34 cellular contexts compared by ENCODE assay signal in genomic region chr19:32890326-32890725, GRCh38. TPM values are rescaled to one million over a fixed set of nuclear protein-coding genes. Genes with fewer than 3 reads are reported as not detected.
"Had no signal": no experiment of that assay in that cellular context is flagged by ENCODE, and none has a peak within 500 bp of the region (broad histone marks: within the 10 kb centered on the region; RNA-seq: fewer than 3 reads in every experiment).

No MANE protein-coding gene starts in this region.

- H3K27me3 ChIP-seq: ascending aorta, cardiac muscle cell had no signal

- ATAC-seq: activated CD4-positive, CD25-positive, alpha-beta regulatory T cell treated with anti-CD3 and anti-CD28 coated beads, Interleukin-2, amount 50 U/mL, for 24 hours; activated CD8-positive, alpha-beta memory T cell treated with anti-CD3 and anti-CD28 coated beads, Interleukin-2, amount 10 ng/mL, durations not matched to agents 7 days and 5 days; activated CD8-positive, alpha-beta T cell treated with anti-CD3 and anti-CD28 coated beads for 36 hours; activated naive CD8-positive, alpha-beta T cell treated with anti-CD3 and anti-CD28 coated beads, Interleukin-2, amount 50 U/mL, for 24 hours had no signal

- H3K4me1 Mint-ChIP-seq: activated naive CD4-positive, alpha-beta T cell treated with anti-CD3 and anti-CD28 coated beads, Interleukin-2, amount 10 ng/mL, durations not matched to agents 7 days and 5 days; activated naive CD4-positive, alpha-beta T cell treated with anti-CD3 and anti-CD28 coated beads, Interleukin-2, amount 50 U/mL, for 24 hours; brain; central memory CD8-positive, alpha-beta T cell had no signal

- H3K36me3 ChIP-seq: cardiac muscle cell had no signal

- H3K27ac ChIP-seq: ascending aorta, cardiac muscle cell, VCaP had no signal

- H3K27me3 Mint-ChIP-seq: activated CD4-positive, alpha-beta memory T cell treated with anti-CD3 and anti-CD28 coated beads for 36 hours; activated CD4-positive, alpha-beta T cell treated with anti-CD3 and anti-CD28 coated beads, Interleukin-2, amount 10 ng/mL, durations not matched to agents 24 days and 14 days; activated CD8-positive, alpha-beta memory T cell treated with anti-CD3 and anti-CD28 coated beads, Interleukin-2, amount 10 ng/mL, durations not matched to agents 7 days and 5 days; activated CD8-positive, alpha-beta T cell treated with anti-CD3 and anti-CD28 coated beads for 36 hours; activated naive CD4-positive, alpha-beta T cell treated with anti-CD3 and anti-CD28 coated beads, Interleukin-2, amount 10 ng/mL, durations not matched to agents 7 days and 5 days; activated naive CD4-positive, alpha-beta T cell treated with anti-CD3 and anti-CD28 coated beads, Interleukin-2, amount 50 U/mL, for 24 hours; activated naive CD8-positive, alpha-beta T cell; activated naive CD8-positive, alpha-beta T cell treated with anti-CD3 and anti-CD28 coated beads, Interleukin-2, amount 10 ng/mL, durations not matched to agents 7 days and 5 days; activated naive CD8-positive, alpha-beta T cell treated with anti-CD3 and anti-CD28 coated beads, Interleukin-2, amount 50 U/mL, for 24 hours; activated T-cell treated with anti-CD3 and anti-CD28 coated beads, Interleukin-2, amount 50 U/mL, for 24 hours; brain; central memory CD8-positive, alpha-beta T cell had no signal

- H3K4me3 Mint-ChIP-seq: activated CD4-positive, alpha-beta memory T cell treated with anti-CD3 and anti-CD28 coated beads for 36 hours; activated CD4-positive, alpha-beta T cell treated with anti-CD3 and anti-CD28 coated beads, Interleukin-2, amount 10 ng/mL, durations not matched to agents 24 days and 14 days; activated CD8-positive, alpha-beta memory T cell treated with anti-CD3 and anti-CD28 coated beads, Interleukin-2, amount 10 ng/mL, durations not matched to agents 7 days and 5 days; activated CD8-positive, alpha-beta T cell treated with anti-CD3 and anti-CD28 coated beads for 36 hours; activated naive CD4-positive, alpha-beta T cell treated with anti-CD3 and anti-CD28 coated beads, Interleukin-2, amount 10 ng/mL, durations not matched to agents 7 days and 5 days; activated naive CD4-positive, alpha-beta T cell treated with anti-CD3 and anti-CD28 coated beads, Interleukin-2, amount 50 U/mL, for 24 hours; activated naive CD8-positive, alpha-beta T cell; activated naive CD8-positive, alpha-beta T cell treated with anti-CD3 and anti-CD28 coated beads, Interleukin-2, amount 10 ng/mL, durations not matched to agents 7 days and 5 days; activated naive CD8-positive, alpha-beta T cell treated with anti-CD3 and anti-CD28 coated beads, Interleukin-2, amount 50 U/mL, for 24 hours; activated T-cell treated with anti-CD3 and anti-CD28 coated beads, Interleukin-2, amount 50 U/mL, for 24 hours; brain; central memory CD8-positive, alpha-beta T cell; T-helper 1 cell treated with Interleukin-12 subunit alpha and Interleukin-12 subunit beta and Interleukin-4 antibody, amounts not matched to agents 30 μg/mL and 1 μg/mL, for 36 hours; T-helper 2 cell treated with Interferon-gamma antibody and Interleukin-4, amounts not matched to agents 5 μg/mL and 100 μg/mL, for 36 hours had no signal

- DNase-seq: activated CD4-positive, alpha-beta memory T cell treated with anti-CD3 and anti-CD28 coated beads for 36 hours; activated CD4-positive, alpha-beta T cell treated with anti-CD3 and anti-CD28 coated beads for 4 hours; activated CD4-positive, alpha-beta T cell treated with anti-CD3 and anti-CD28 coated beads, Interleukin-2, amount 10 ng/mL, durations not matched to agents 24 days and 14 days; activated CD4-positive, alpha-beta T cell treated with anti-CD3 and anti-CD28 coated beads, Interleukin-2, amount 50 U/mL, for 1 hour; activated CD4-positive, alpha-beta T cell treated with anti-CD3 and anti-CD28 coated beads, Interleukin-2, amount 50 U/mL, for 4 hours; activated CD4-positive, CD25-positive, alpha-beta regulatory T cell; activated CD8-positive, alpha-beta memory T cell treated with anti-CD3 and anti-CD28 coated beads, Interleukin-2, amount 10 ng/mL, durations not matched to agents 7 days and 5 days; activated CD8-positive, alpha-beta T cell treated with anti-CD3 and anti-CD28 coated beads for 36 hours; activated effector memory CD4-positive, alpha-beta T cell treated with Interleukin-2 at 50 U/mL for 16 hours; activated gamma-delta T cell; activated naive CD4-positive, alpha-beta T cell treated with anti-CD3 and anti-CD28 coated beads, Interleukin-2, amount 10 ng/mL, durations not matched to agents 7 days and 5 days; activated naive CD4-positive, alpha-beta T cell treated with Interleukin-2 at 50 U/mL for 16 hours; activated naive CD8-positive, alpha-beta T cell treated with anti-CD3 and anti-CD28 coated beads, Interleukin-2, amount 10 ng/mL, durations not matched to agents 7 days and 5 days; activated naive CD8-positive, alpha-beta T cell treated with anti-CD3 and anti-CD28 coated beads, Interleukin-2, amount 50 U/mL, for 24 hours; activated T-cell treated with anti-CD3 and anti-CD28 coated beads, Interleukin-2, amount 50 U/mL, for 24 hours; activated T-cell treated with anti-CD3 and anti-CD28 coated beads, Interleukin-2, amount 50 U/mL, for 48 hours; amygdala; anterior cingulate cortex; caudate nucleus; cerebellar nuclear complex; T-helper 1 cell; T-helper 2 cell; T-helper 9 cell had no signal

- H3K4me1 ChIP-seq: ascending aorta had no signal

- H3K4me3 ChIP-seq: ascending aorta, cardiac muscle cell had no signal

- H3K27ac Mint-ChIP-seq: activated CD4-positive, alpha-beta memory T cell treated with anti-CD3 and anti-CD28 coated beads for 36 hours; activated CD4-positive, alpha-beta T cell treated with anti-CD3 and anti-CD28 coated beads, Interleukin-2, amount 10 ng/mL, durations not matched to agents 24 days and 14 days; activated CD8-positive, alpha-beta memory T cell treated with anti-CD3 and anti-CD28 coated beads, Interleukin-2, amount 10 ng/mL, durations not matched to agents 7 days and 5 days; activated CD8-positive, alpha-beta T cell treated with anti-CD3 and anti-CD28 coated beads for 36 hours; activated naive CD4-positive, alpha-beta T cell treated with anti-CD3 and anti-CD28 coated beads, Interleukin-2, amount 10 ng/mL, durations not matched to agents 7 days and 5 days; activated naive CD4-positive, alpha-beta T cell treated with anti-CD3 and anti-CD28 coated beads, Interleukin-2, amount 50 U/mL, for 24 hours; activated naive CD8-positive, alpha-beta T cell; activated naive CD8-positive, alpha-beta T cell treated with anti-CD3 and anti-CD28 coated beads, Interleukin-2, amount 10 ng/mL, durations not matched to agents 7 days and 5 days; activated naive CD8-positive, alpha-beta T cell treated with anti-CD3 and anti-CD28 coated beads, Interleukin-2, amount 50 U/mL, for 24 hours; activated T-cell treated with anti-CD3 and anti-CD28 coated beads, Interleukin-2, amount 50 U/mL, for 24 hours; activated T-helper 2 cell treated with anti-CD3 and anti-CD28 coated beads, Interferon-gamma antibody, Interleukin-2, Interleukin-4, amounts not matched to agents 10 μg/mL and 5 μg/mL and 100 μg/mL, durations not matched to agents 14 hours and 24 hours and 36 hours; brain; T-helper 1 cell treated with Interleukin-12 subunit alpha and Interleukin-12 subunit beta and Interleukin-4 antibody, amounts not matched to agents 30 μg/mL and 1 μg/mL, for 36 hours; T-helper 2 cell treated with Interferon-gamma antibody and Interleukin-4, amounts not matched to agents 5 μg/mL and 100 μg/mL, for 36 hours had no signal

RNA-seq across cellular contexts. Expression of gene SLC7A9, which starts 20.8 kb away (rescaled TPM):
- total RNA-seq: activated CD4-positive, alpha-beta T cell treated with anti-CD3 and anti-CD28 coated beads, Interleukin-2, amount 10 ng/mL, durations not matched to agents 24 days and 14 days; activated CD8-positive, alpha-beta T cell treated with anti-CD3 and anti-CD28 coated beads for 36 hours; ascending aorta had no signal
